In genomic region chr17:42517516-42517915, GRCh38 we compare ENCODE assay signal across 1 cellular context.
TF ChIP-seq lines count a peak whose summit lies in the region.

No MANE protein-coding gene starts in this region.

TF ChIP-seq in HepG2, 621 proteins besides CTCF, POLR2A, EP300 and RAD21 (continued from another document and continues in another):
- peak; percentile 42; the same call in 1 of the 2 replicates for TF ChIP-seq ZBED4 (CRISPR knock-in tag; IDR thresholded peaks at IDR 0.05; ENCODE audit: borderline replicate concordance)
- no peak for TF ChIP-seq ZNF513 (CRISPR knock-in tag; conservative IDR thresholded peaks at IDR 0.05)
- no peak for TF ChIP-seq ZSCAN22 (CRISPR knock-in tag; IDR thresholded peaks at IDR 0.05)
- no peak for TF ChIP-seq ATF1 (CRISPR knock-in tag; IDR thresholded peaks at IDR 0.05)
- TF ChIP-seq MTA1 (CRISPR knock-in tag; IDR thresholded peaks at IDR 0.05; ENCODE audit: borderline replicate concordance): no peak
- TF ChIP-seq TCF12 (IDR thresholded peaks at IDR 0.05): no peak
- TF ChIP-seq TCF12 (CRISPR knock-in tag; IDR thresholded peaks at IDR 0.05): no peak
- no peak for TF ChIP-seq ZC3H4 (CRISPR knock-in tag; IDR thresholded peaks at IDR 0.05; ENCODE audit: borderline replicate concordance)
- TF ChIP-seq ZNF543 (CRISPR knock-in tag; IDR thresholded peaks at IDR 0.05): 0 out of 2 replicates have a peak, but pooled peaks have one; percentile 62
- no peak for TF ChIP-seq ZBTB37 (CRISPR knock-in tag; IDR thresholded peaks at IDR 0.05)
- TF ChIP-seq MEIS1 (CRISPR knock-in tag; IDR thresholded peaks at IDR 0.05; ENCODE audit: borderline replicate concordance): 0 out of 2 replicates have a peak, but pooled peaks have one; percentile 74
- TF ChIP-seq STAT6 (CRISPR knock-in tag; IDR thresholded peaks at IDR 0.05; ENCODE audit: borderline replicate concordance): no peak
- no peak; the same call in 1 of the 2 replicates for TF ChIP-seq NR0B2 (CRISPR knock-in tag; IDR thresholded peaks at IDR 0.05)
- no peak for TF ChIP-seq ZNF446 (CRISPR knock-in tag; IDR thresholded peaks at IDR 0.05)
- no peak for TF ChIP-seq ZNF550 (CRISPR knock-in tag; IDR thresholded peaks at IDR 0.05; ENCODE audit: borderline replicate concordance)
- 0 out of 2 replicates have a peak, but pooled peaks have one; percentile 48 for TF ChIP-seq KMT2A (CRISPR knock-in tag; IDR thresholded peaks at IDR 0.05)
- TF ChIP-seq SOX13 (IDR thresholded peaks at IDR 0.05): no peak
- TF ChIP-seq SOX13 (CRISPR knock-in tag; conservative IDR thresholded peaks at IDR 0.05 in 1 of 2, IDR thresholded peaks at IDR 0.05 in 1 of 2): 0 out of 4 replicates have a peak, but pooled peaks of 1 of the 2 experiments have one; percentile 6
- TF ChIP-seq DDIT3 (CRISPR knock-in tag; IDR thresholded peaks at IDR 0.05): no peak
- no peak for TF ChIP-seq PITX1 (CRISPR knock-in tag; IDR thresholded peaks at IDR 0.05)
- no peak for TF ChIP-seq ZFP41 (CRISPR knock-in tag; IDR thresholded peaks at IDR 0.05; ENCODE audit: borderline replicate concordance)
- no peak for TF ChIP-seq SMAD9 (CRISPR knock-in tag; IDR thresholded peaks at IDR 0.05)
- no peak for TF ChIP-seq E2F2 (CRISPR knock-in tag; IDR thresholded peaks at IDR 0.05; ENCODE audit: borderline replicate concordance)
- peak; percentile 61 for TF ChIP-seq TEAD3 (CRISPR knock-in tag; optimal IDR thresholded peaks at IDR 0.05; ENCODE audit: borderline replicate concordance)
- peak; percentile 55 for TF ChIP-seq SAP130 (CRISPR knock-in tag; IDR thresholded peaks at IDR 0.05; ENCODE audit: low read depth)
- TF ChIP-seq RFX3 (CRISPR knock-in tag; IDR thresholded peaks at IDR 0.05): no peak
- no peak for TF ChIP-seq ZBTB2 (CRISPR knock-in tag; IDR thresholded peaks at IDR 0.05; ENCODE audit: low read depth)
- no peak for TF ChIP-seq ZFP62 (CRISPR knock-in tag; IDR thresholded peaks at IDR 0.05)
- no peak for TF ChIP-seq ADNP (CRISPR knock-in tag; IDR thresholded peaks at IDR 0.05)
- no peak for TF ChIP-seq ZNF724P (CRISPR knock-in tag; IDR thresholded peaks at IDR 0.05; ENCODE audit: borderline replicate concordance)
- no peak for TF ChIP-seq TBP (CRISPR knock-in tag; IDR thresholded peaks at IDR 0.05)
- no peak for TF ChIP-seq ZNF879 (CRISPR knock-in tag; IDR thresholded peaks at IDR 0.05)
- no peak for TF ChIP-seq CENPBD1 (CRISPR knock-in tag; IDR thresholded peaks at IDR 0.05; ENCODE audit: borderline replicate concordance, low read depth)
- TF ChIP-seq BRD4 (CRISPR knock-in tag; IDR thresholded peaks at IDR 0.05): no peak
- no peak for TF ChIP-seq NCOR1 (IDR thresholded peaks at IDR 0.05; ENCODE audit: borderline replicate concordance, low read length)
- TF ChIP-seq ZFP36L1 (CRISPR knock-in tag; IDR thresholded peaks at IDR 0.05): no peak
- no peak for TF ChIP-seq SPEN (CRISPR knock-in tag; IDR thresholded peaks at IDR 0.05; ENCODE audit: low read depth)
- no peak for TF ChIP-seq ZNF646 (CRISPR knock-in tag; IDR thresholded peaks at IDR 0.05)
- no peak for TF ChIP-seq SNAPC5 (CRISPR knock-in tag; IDR thresholded peaks at IDR 0.05; ENCODE audit: borderline replicate concordance)
- no peak for TF ChIP-seq SYNCRIP (IDR thresholded peaks at IDR 0.05; ENCODE audit: insufficient read depth, low read depth, low read length)
- no peak for TF ChIP-seq ZNF235 (CRISPR knock-in tag; IDR thresholded peaks at IDR 0.05; ENCODE audit: borderline replicate concordance)
- no peak for TF ChIP-seq ZSCAN12 (CRISPR knock-in tag; IDR thresholded peaks at IDR 0.05)
- no peak for TF ChIP-seq THYN1 (CRISPR knock-in tag; IDR thresholded peaks at IDR 0.05; ENCODE audit: borderline replicate concordance, low read depth)
- no peak for TF ChIP-seq PTBP1 (IDR thresholded peaks at IDR 0.05; ENCODE audit: low read depth, low read length, poor library complexity, severe bottlenecking)
